In genomic region chr11:5294342-5294995, GRCh38 we compare ENCODE assay signal across 3 cellular contexts. TPM values are rescaled to one million over a fixed set of nuclear protein-coding genes. Genes with fewer than 3 reads are reported as not detected.
"Had no signal": no experiment of that assay in that cellular context is flagged by ENCODE, and none has a peak within 500 bp of the region (broad histone marks: within the 10 kb centered on the region; RNA-seq: fewer than 3 reads in every experiment).

No MANE protein-coding gene starts in this region.

RNA-seq across cellular contexts. Expression of gene OR51B4, which starts 7.3 kb away (rescaled TPM):
- total RNA-seq: HT-29 had no signal
- polyA plus RNA-seq: IgD-negative memory B cell had no signal

RNA-seq across cellular contexts. Expression of gene HBE1, which starts 24.7 kb away (rescaled TPM):
- total RNA-seq: HT-29 had no signal
- polyA plus RNA-seq: IgD-negative memory B cell had no signal

RNA-seq across cellular contexts. Expression of gene OR51B2, which starts 29.6 kb away (rescaled TPM):
- total RNA-seq: HepG2, HT-29 had no signal
- polyA plus RNA-seq: HepG2, IgD-negative memory B cell had no signal

RNA-seq across cellular contexts. Expression of gene HBG2, which starts 39.9 kb away (rescaled TPM):
- total RNA-seq: HepG2, HT-29 had no signal
- polyA plus RNA-seq: HepG2 had no signal

RNA-seq across cellular contexts. Expression of gene HBG1, which starts 44.8 kb away (rescaled TPM):
- total RNA-seq: HepG2, HT-29 had no signal
- polyA plus RNA-seq: HepG2, IgD-negative memory B cell had no signal
